Comparison of ENCODE assay signal across 19 cellular contexts in genomic region chr17:29077320-29077719, GRCh38. TPM values are rescaled to one million over a fixed set of nuclear protein-coding genes. Genes with fewer than 3 reads are reported as not detected.
"Had no signal": no experiment of that assay in that cellular context is flagged by ENCODE, and none has a peak within 500 bp of the region (broad histone marks: within the 10 kb centered on the region; RNA-seq: fewer than 3 reads in every experiment).

No MANE protein-coding gene starts in this region.

- FAIRE-seq: colon, kidney had no signal

- DNase-seq: activated CD4-positive, CD25-positive, alpha-beta regulatory T cell treated with anti-CD3 and anti-CD28 coated beads, Interleukin-2, amount 50 U/mL, for 72 hours; activated naive CD4-positive, alpha-beta T cell; activated naive CD8-positive, alpha-beta T cell treated with anti-CD3 and anti-CD28 coated beads, Interleukin-2, amount 50 U/mL, for 24 hours; kidney; left ventricle myocardium superior; nephron progenitor cell; sigmoid colon; stimulated activated CD4-positive, alpha-beta T cell treated with anti-CD3 and anti-CD28 coated beads, Interleukin-1b, Interleukin-23, amount 100 ng/mL, for 48 hours; T1000; upper lobe of right lung had no signal

- H3K9me3 ChIP-seq: ascending aorta, esophagus muscularis mucosa, sigmoid colon, suprapubic skin, upper lobe of right lung had no signal

- H3K27ac Mint-ChIP-seq: activated naive CD8-positive, alpha-beta T cell treated with anti-CD3 and anti-CD28 coated beads, Interleukin-2, amount 50 U/mL, for 24 hours; activated T-helper 1 cell treated with anti-CD3 and anti-CD28 coated beads, Interleukin-12 subunit alpha, Interleukin-12 subunit beta, Interleukin-2, Interleukin-4 antibody, amounts not matched to agents 30 ng/mL and 10 ng/mL and 1 ng/mL, durations not matched to agents 14 hours and 24 hours and 36 hours; memory B cell; nephron progenitor cell; stimulated activated memory B cell treated with anti-CD40 and anti-IgM and Interleukin-4, amounts not matched to agents 10 μg/mL and 1 μg/mL and 100 μg/mL, for 72 hours had no signal

- H3K4me1 ChIP-seq: ascending aorta, sigmoid colon, upper lobe of right lung had no signal

- H3K27me3 Mint-ChIP-seq: activated naive CD8-positive, alpha-beta T cell treated with anti-CD3 and anti-CD28 coated beads, Interleukin-2, amount 50 U/mL, for 24 hours; memory B cell; stimulated activated memory B cell treated with anti-CD40 and anti-IgM and Interleukin-4, amounts not matched to agents 10 μg/mL and 1 μg/mL and 100 μg/mL, for 72 hours had no signal

- H3K9me3 Mint-ChIP-seq: activated naive CD8-positive, alpha-beta T cell treated with anti-CD3 and anti-CD28 coated beads, Interleukin-2, amount 50 U/mL, for 24 hours; activated T-helper 1 cell treated with anti-CD3 and anti-CD28 coated beads, Interleukin-12 subunit alpha, Interleukin-12 subunit beta, Interleukin-2, Interleukin-4 antibody, amounts not matched to agents 30 ng/mL and 10 ng/mL and 1 ng/mL, durations not matched to agents 14 hours and 24 hours and 36 hours; memory B cell; nephron progenitor cell; stimulated activated memory B cell treated with anti-CD40 and anti-IgM and Interleukin-4, amounts not matched to agents 10 μg/mL and 1 μg/mL and 100 μg/mL, for 72 hours had no signal

- ATAC-seq: activated naive CD8-positive, alpha-beta T cell treated with anti-CD3 and anti-CD28 coated beads, Interleukin-2, amount 50 U/mL, for 24 hours; stimulated activated memory B cell treated with anti-CD40 and anti-IgM and Interleukin-4, amounts not matched to agents 10 μg/mL and 1 μg/mL and 100 μg/mL, for 72 hours had no signal

- H3K4me3 Mint-ChIP-seq: activated naive CD8-positive, alpha-beta T cell treated with anti-CD3 and anti-CD28 coated beads, Interleukin-2, amount 50 U/mL, for 24 hours; activated T-helper 1 cell treated with anti-CD3 and anti-CD28 coated beads, Interleukin-12 subunit alpha, Interleukin-12 subunit beta, Interleukin-2, Interleukin-4 antibody, amounts not matched to agents 30 ng/mL and 10 ng/mL and 1 ng/mL, durations not matched to agents 14 hours and 24 hours and 36 hours; memory B cell; nephron progenitor cell; stimulated activated memory B cell treated with anti-CD40 and anti-IgM and Interleukin-4, amounts not matched to agents 10 μg/mL and 1 μg/mL and 100 μg/mL, for 72 hours had no signal

- H2AFZ ChIP-seq: hepatocyte had no signal

- H3K27ac ChIP-seq: ascending aorta, esophagus muscularis mucosa, hepatocyte, sigmoid colon, SK-N-MC, suprapubic skin, upper lobe of right lung had no signal

- H3K4me3 ChIP-seq: ascending aorta, esophagus muscularis mucosa, hepatocyte, sigmoid colon, SK-N-MC, suprapubic skin, upper lobe of right lung had no signal

- H3K79me2 ChIP-seq: hepatocyte had no signal

- H3K4me1 Mint-ChIP-seq: activated naive CD8-positive, alpha-beta T cell treated with anti-CD3 and anti-CD28 coated beads, Interleukin-2, amount 50 U/mL, for 24 hours had no signal

- H3K4me2 ChIP-seq: hepatocyte had no signal

- H3K27me3 ChIP-seq: ascending aorta, esophagus muscularis mucosa, hepatocyte, sigmoid colon, suprapubic skin, upper lobe of right lung had no signal

RNA-seq across cellular contexts. Expression of gene PIPOX, which starts 34.4 kb away (rescaled TPM):
- total RNA-seq: ascending aorta had no signal
